ENCODE assay signal across 9 cellular contexts in the genomic region with DNA sequence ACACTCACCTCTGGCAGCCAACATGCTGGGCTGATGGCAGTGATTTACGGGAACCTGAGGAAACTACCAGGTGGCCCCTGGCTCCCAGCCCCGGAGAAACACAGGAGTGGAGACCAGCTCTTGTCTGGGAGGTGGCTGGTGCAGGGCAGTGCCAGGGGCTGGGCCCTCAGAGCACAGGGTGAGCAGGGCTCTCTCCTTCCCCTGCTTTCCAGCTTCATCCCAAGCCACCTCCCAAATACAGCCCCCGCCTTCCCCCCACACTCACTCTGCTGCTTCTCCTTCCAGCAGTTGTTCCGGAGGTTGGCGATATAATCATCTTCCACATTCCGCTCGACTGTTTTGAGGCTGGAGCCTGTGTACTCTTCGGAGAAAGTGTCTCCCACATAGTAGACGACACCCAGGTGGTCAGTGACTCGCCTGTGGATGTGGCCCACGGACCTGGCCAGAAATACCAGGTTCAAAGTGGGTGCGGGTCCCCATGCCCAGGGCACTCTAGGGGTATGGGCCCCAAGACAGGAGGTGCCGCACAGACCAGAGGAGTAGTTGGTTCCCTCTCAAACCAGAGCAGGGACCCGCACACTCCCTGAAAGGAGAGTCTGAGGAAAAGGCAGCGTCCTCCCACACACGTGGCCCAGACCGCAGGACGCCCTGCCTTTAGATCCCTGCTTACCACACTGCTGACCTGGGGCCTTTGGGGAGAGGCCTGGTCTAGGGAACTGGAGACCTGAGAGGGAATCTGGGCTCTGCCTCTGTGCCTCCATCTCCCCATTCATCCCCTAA. TPM values are rescaled to one million over a fixed set of nuclear protein-coding genes. Genes with fewer than 3 reads are reported as not detected.
DNase-seq lines count a peak whose midpoint lies in the region; ATAC-seq lines count a peak whose summit lies in the region.
"Had no signal": no experiment of that assay in that cellular context is flagged by ENCODE, and none has a peak within 500 bp of the region (broad histone marks: within the 10 kb centered on the region; RNA-seq: fewer than 3 reads in every experiment).

No MANE protein-coding gene starts in this region.

- H3K27ac Mint-ChIP-seq in IgD-negative memory B cell (peak overlapping the region; percentile 63 to 97 (median 95)), immature natural killer cell (peak overlapping the region; percentile 93 to 100 (median 98))
- peak overlapping the region; percentile 73 for H3K27ac Mint-ChIP-seq in activated naive CD8-positive, alpha-beta T cell treated with anti-CD3 and anti-CD28 coated beads, Interleukin-2, amount 10 ng/mL, durations not matched to agents 7 days and 5 days
- H3K27ac Mint-ChIP-seq in stimulated activated naive B cell treated with anti-CD40 and anti-IgM and Interleukin-4, amounts not matched to agents 10 μg/mL and 1 μg/mL and 100 μg/mL, for 72 hours: peak overlapping the region; percentile 96

- H3K27me3 Mint-ChIP-seq in IgD-negative memory B cell (no peaks in the 10 kb centered on the region), immature natural killer cell (ENCODE audit: low read depth in 3 of 3) (peaks cover 16 to 34% (median 32%) of the 10 kb centered on the region in 3 donors)
- H3K27me3 Mint-ChIP-seq in activated naive CD8-positive, alpha-beta T cell treated with anti-CD3 and anti-CD28 coated beads, Interleukin-2, amount 10 ng/mL, durations not matched to agents 7 days and 5 days: no peaks in the 10 kb centered on the region
- no peaks in the 10 kb centered on the region for H3K27me3 Mint-ChIP-seq in stimulated activated naive B cell treated with anti-CD40 and anti-IgM and Interleukin-4, amounts not matched to agents 10 μg/mL and 1 μg/mL and 100 μg/mL, for 72 hours

- H3K4me3 Mint-ChIP-seq in IgD-negative memory B cell (peak overlapping the region in 2 of 4 donors; percentile 38 to 77), immature natural killer cell (peak overlapping the region; percentile 57 to 84 (median 79))
- peak overlapping the region; percentile 80 for H3K4me3 Mint-ChIP-seq in activated naive CD8-positive, alpha-beta T cell treated with anti-CD3 and anti-CD28 coated beads, Interleukin-2, amount 10 ng/mL, durations not matched to agents 7 days and 5 days
- peak overlapping the region in 1 of 2 donors; percentile 43 for H3K4me3 Mint-ChIP-seq in stimulated activated naive B cell treated with anti-CD40 and anti-IgM and Interleukin-4, amounts not matched to agents 10 μg/mL and 1 μg/mL and 100 μg/mL, for 72 hours

- peaks cover 41 to 48% (median 47%) of the 10 kb centered on the region in 3 donors for H3K4me1 Mint-ChIP-seq in IgD-negative memory B cell
- H3K4me1 Mint-ChIP-seq in activated naive CD8-positive, alpha-beta T cell treated with anti-CD3 and anti-CD28 coated beads, Interleukin-2, amount 10 ng/mL, durations not matched to agents 7 days and 5 days: peaks cover 56% of the 10 kb centered on the region
- H3K4me1 Mint-ChIP-seq in immature natural killer cell: peaks cover 71 to 74% of the 10 kb centered on the region in 2 donors
- peaks cover 50 to 74% of the 10 kb centered on the region in 2 donors for H3K4me1 Mint-ChIP-seq in stimulated activated naive B cell treated with anti-CD40 and anti-IgM and Interleukin-4, amounts not matched to agents 10 μg/mL and 1 μg/mL and 100 μg/mL, for 72 hours

- H3K36me3 Mint-ChIP-seq in IgD-negative memory B cell: no peaks in the 10 kb centered on the region
- peaks cover 12% of the 10 kb centered on the region for H3K36me3 Mint-ChIP-seq in activated naive CD8-positive, alpha-beta T cell treated with anti-CD3 and anti-CD28 coated beads, Interleukin-2, amount 10 ng/mL, durations not matched to agents 7 days and 5 days
- peaks cover 0 to 23% (median 3%) of the 10 kb centered on the region in 3 donors for H3K36me3 Mint-ChIP-seq in immature natural killer cell
- peaks cover 44 to 45% of the 10 kb centered on the region in 2 donors for H3K36me3 Mint-ChIP-seq in stimulated activated naive B cell treated with anti-CD40 and anti-IgM and Interleukin-4, amounts not matched to agents 10 μg/mL and 1 μg/mL and 100 μg/mL, for 72 hours

- peak; percentile 40 for DNase-seq in activated naive CD8-positive, alpha-beta T cell treated with anti-CD3 and anti-CD28 coated beads, Interleukin-2, amount 10 ng/mL, durations not matched to agents 7 days and 5 days
- DNase-seq in immature natural killer cell (no peak), globus pallidus (ENCODE audit: low spot score) (no peak), NAMALWA (ENCODE audit: low spot score) (no peak)
- no peak for DNase-seq in stimulated activated naive B cell treated with anti-CD40 and anti-IgM and Interleukin-4, amounts not matched to agents 10 μg/mL and 1 μg/mL and 100 μg/mL, for 72 hours
- DNase-seq in stimulated activated CD4-positive, alpha-beta T cell treated with anti-CD3 and anti-CD28 coated beads, Interleukin-4, amount 100 ng/mL, for 24 hours: no peak
- DNase-seq: SIG-M5 had no signal

- POLR2A ChIA-PET in activated naive CD8-positive, alpha-beta T cell treated with anti-CD3 and anti-CD28 coated beads, Interleukin-2, amount 10 ng/mL, durations not matched to agents 7 days and 5 days (lab: Charles Lee): interaction anchor here (0.5 to 32.2 kb wide), 15 partner anchors 9 to 486 kb away, joined by 3 to 1812 read pairs (median 4); a partner anchor contains a TSS

- H3K9me3 Mint-ChIP-seq in IgD-negative memory B cell: no peaks in the 10 kb centered on the region
- H3K9me3 Mint-ChIP-seq in activated naive CD8-positive, alpha-beta T cell treated with anti-CD3 and anti-CD28 coated beads, Interleukin-2, amount 10 ng/mL, durations not matched to agents 7 days and 5 days: no peaks in the 10 kb centered on the region
- no peaks in the 10 kb centered on the region for H3K9me3 Mint-ChIP-seq in immature natural killer cell
- no peaks in the 10 kb centered on the region for H3K9me3 Mint-ChIP-seq in stimulated activated naive B cell treated with anti-CD40 and anti-IgM and Interleukin-4, amounts not matched to agents 10 μg/mL and 1 μg/mL and 100 μg/mL, for 72 hours

- no peak for ATAC-seq in activated naive CD8-positive, alpha-beta T cell treated with anti-CD3 and anti-CD28 coated beads, Interleukin-2, amount 10 ng/mL, durations not matched to agents 7 days and 5 days (ENCODE audit: low read depth)
- ATAC-seq in stimulated activated naive B cell treated with anti-CD40 and anti-IgM and Interleukin-4, amounts not matched to agents 10 μg/mL and 1 μg/mL and 100 μg/mL, for 72 hours (replicated peaks): no peak
- no peak for ATAC-seq in GM19397 (IDR thresholded peaks at IDR 0.05; ENCODE audit: unreplicated experiment)

RNA-seq across cellular contexts. Expression of a gene that starts 18.3 kb away (rescaled TPM):
- polyA plus RNA-seq in IgD-negative memory B cell (27.6 TPM), immature natural killer cell (10 to 100 TPM; 12.2 to 32.0 (median 12.4) TPM)
- total RNA-seq in activated naive CD8-positive, alpha-beta T cell treated with anti-CD3 and anti-CD28 coated beads, Interleukin-2, amount 10 ng/mL, durations not matched to agents 7 days and 5 days: 10 to 100 TPM; 24.3 to 26.5 TPM
